Comparison of ENCODE assay signal across 11 cellular contexts in the genomic region with DNA sequence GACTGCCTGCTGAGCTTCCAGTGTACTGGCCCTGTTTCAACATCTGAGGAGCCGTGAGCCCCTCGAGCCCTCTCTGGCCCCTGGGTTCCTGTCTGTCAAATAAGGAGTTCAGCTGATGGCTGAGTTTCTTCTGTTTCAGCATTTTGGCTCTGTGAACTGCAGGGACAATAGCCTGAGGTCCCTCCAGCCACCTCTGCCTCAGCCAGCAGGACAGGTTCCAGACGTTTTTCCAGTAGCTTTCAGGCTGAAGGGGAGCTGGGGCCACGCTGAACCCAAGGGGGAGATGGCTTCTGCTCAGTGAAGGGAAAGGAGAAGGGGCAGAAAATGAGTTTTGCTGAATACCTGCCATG. TPM values are rescaled to one million over a fixed set of nuclear protein-coding genes. Genes with fewer than 3 reads are reported as not detected.
DNase-seq lines count a peak whose midpoint lies in the region; ATAC-seq and TF ChIP-seq lines count a peak whose summit lies in the region.
"Had no signal": no experiment of that assay in that cellular context is flagged by ENCODE, and none has a peak within 500 bp of the region (broad histone marks: within the 10 kb centered on the region; RNA-seq: fewer than 3 reads in every experiment).

No MANE protein-coding gene starts in this region.

- 24 to 27% methylated on average over 4 of the region's 4 CpGs for WGBS in aorta, 2 donors

- DNase-seq in NOMO-1 treated with DMSO at 0.1 percent for 48 hours (lab: John Stamatoyannopoulos, UW; ENCODE audit: unreplicated experiment) (peak; percentile 36), NOMO-1 treated with dmso at 0.1 percent for 144 hours (lab: John Stamatoyannopoulos, UW; ENCODE audit: unreplicated experiment) (no peak), breast epithelium (ENCODE audit: low spot score in 2 of 2) (peak in 1 of 2 donors; percentile 49), tibial artery (no peak), H7 (no peak), aorta (no peak)
- DNase-seq: 8988T, IMR-90, retina had no signal

- H3K4me1 ChIP-seq in breast epithelium: peaks cover 26 to 39% of the 10 kb centered on the region in 2 donors
- H3K4me1 ChIP-seq in mucosa of rectum (ENCODE audit: control insufficient read depth in 2 of 2, insufficient read depth in 2 of 2, low read length in 2 of 2): peaks cover 28 to 37% of the 10 kb centered on the region in 2 donors
- peaks cover 0 to 84% (median 67%) of the 10 kb centered on the region in 4 donors for H3K4me1 ChIP-seq in tibial artery
- no peaks in the 10 kb centered on the region for H3K4me1 ChIP-seq in aorta (ENCODE audit: control insufficient read depth in 1 of 2, insufficient read depth in 2 of 2, low read length in 2 of 2)

- no peak for TF ChIP-seq CTCF in breast epithelium (IDR thresholded peaks at IDR 0.05)
- TF ChIP-seq CTCF in tibial artery (IDR thresholded peaks at IDR 0.05): no peak

- H3K27ac ChIP-seq in breast epithelium: peak overlapping the region; percentile 90 to 97
- peak overlapping the region; percentile 59 to 61 for H3K27ac ChIP-seq in mucosa of rectum (ENCODE audit: low read depth in 2 of 2, low read length in 2 of 2)
- H3K27ac ChIP-seq in tibial artery: peak overlapping the region; percentile 79 to 82
- no peak overlapping the region for H3K27ac ChIP-seq in aorta (ENCODE audit: low read depth in 1 of 2, low read length in 2 of 2)

- H3K36me3 ChIP-seq in breast epithelium: no peaks in the 10 kb centered on the region
- H3K36me3 ChIP-seq in mucosa of rectum (ENCODE audit: control insufficient read depth in 2 of 2, insufficient read depth in 2 of 2, low read length in 2 of 2): peaks cover 3% of the 10 kb centered on the region in 2 donors
- peaks cover 3 to 14% (median 5%) of the 10 kb centered on the region in 3 donors for H3K36me3 ChIP-seq in tibial artery
- H3K36me3 ChIP-seq in H7 (replicated peaks; ENCODE audit: control insufficient read depth, insufficient read depth, low read length): no peaks in the 10 kb centered on the region
- H3K36me3 ChIP-seq in aorta (ENCODE audit: control insufficient read depth in 1 of 2, insufficient read depth in 2 of 2, low read length in 1 of 2): no peaks in the 10 kb centered on the region

- H3K4me3 ChIP-seq in breast epithelium: peak overlapping the region in 1 of 3 donors; percentile 52
- no peak overlapping the region for H3K4me3 ChIP-seq in mucosa of rectum (ENCODE audit: low read length in 2 of 2)
- H3K4me3 ChIP-seq in tibial artery: no peak overlapping the region
- no peak overlapping the region for H3K4me3 ChIP-seq in H7 (ENCODE audit: insufficient read depth, low read depth, low read length)
- H3K4me3 ChIP-seq in aorta (ENCODE audit: low read length in 2 of 2): no peak overlapping the region

- intact Hi-C loops in breast epithelium (cut with DNase I; ENCODE audit: low total_unique reads) (no loop called here), tibial artery (cut with DNase I; ENCODE audit: low total_unique reads) (no loop called here), aorta (cut with DNase I) (no loop called here)

- H3K9me3 ChIP-seq in breast epithelium (no peaks in the 10 kb centered on the region), mucosa of rectum (ENCODE audit: control insufficient read depth in 2 of 2, low read length in 2 of 2) (no peaks in the 10 kb centered on the region), tibial artery (no peaks in the 10 kb centered on the region), aorta (ENCODE audit: control insufficient read depth, low read length) (no peaks in the 10 kb centered on the region)

- peak overlapping the region in 1 of 2 donors; percentile 2 for H3K9ac ChIP-seq in mucosa of rectum (ENCODE audit: low read depth in 1 of 2, low read length in 2 of 2)

- ATAC-seq in HG02571 (IDR thresholded peaks at IDR 0.05; ENCODE audit: unreplicated experiment): no peak
- no peak for ATAC-seq in aorta (ENCODE audit: low FRiP score)

- TF ChIP-seq POLR2A in breast epithelium (IDR thresholded peaks at IDR 0.05): no peak

- H3K27me3 ChIP-seq in breast epithelium: no peaks in the 10 kb centered on the region
- no peaks in the 10 kb centered on the region for H3K27me3 ChIP-seq in mucosa of rectum (ENCODE audit: control insufficient read depth in 2 of 2, insufficient read depth in 2 of 2, low read length in 2 of 2)
- H3K27me3 ChIP-seq in tibial artery: no peaks in the 10 kb centered on the region
- no peaks in the 10 kb centered on the region for H3K27me3 ChIP-seq in H7 (ENCODE audit: control insufficient read depth, insufficient read depth, low read length)
- no peaks in the 10 kb centered on the region for H3K27me3 ChIP-seq in aorta (ENCODE audit: control insufficient read depth in 1 of 2, insufficient read depth in 2 of 2, low read length in 1 of 2)

RNA-seq across cellular contexts. Expression of gene SLC35F6, which starts 5.4 kb away (rescaled TPM):
- total RNA-seq in breast epithelium: 10 to 100 TPM; 32.8 to 57.3 (median 55.1) TPM
- 10.7 and 15.4 TPM in 2 replicates for total RNA-seq in H7 (2014; rRNA removed; shearing (Covaris generic))
- total RNA-seq in aorta: 10 to 100 TPM; 33.2 to 34.6 TPM
- polyA plus RNA-seq in aorta: 1 to 10 TPM; 9.6 to 10.0 TPM

RNA-seq across cellular contexts. Expression of gene CENPA, which starts 16.4 kb away (rescaled TPM):
- under 1 TPM in 1 of 3 donors, not detected in 2; 0.64 TPM for total RNA-seq in breast epithelium
- 34.0 and 38.2 TPM in 2 replicates for total RNA-seq in H7 (2014; rRNA removed; shearing (Covaris generic))
- total RNA-seq in aorta: 1 to 10 TPM in 1 of 2 donors, under 1 TPM in 1; 0.23 to 1.2 TPM
- not detected for polyA plus RNA-seq in aorta

Comparison
In these comparisons a context has a peak if more than half of its experiments do, and no peak if none do; other contexts are left out.
1. H3K27ac ChIP-seq: peak in breast epithelium (2 of 2), mucosa of rectum (2 of 2) and tibial artery (2 of 2); none in aorta (0 of 2).
2. RNA of gene CENPA, which starts 16.4 kb away (total RNA-seq): 34.0 to 38.2 TPM in H7; 0.23 to 1.2 TPM in aorta and 0.64 TPM in breast epithelium; every median in the first group is over 10 times any median in the second.